In the genomic region with DNA sequence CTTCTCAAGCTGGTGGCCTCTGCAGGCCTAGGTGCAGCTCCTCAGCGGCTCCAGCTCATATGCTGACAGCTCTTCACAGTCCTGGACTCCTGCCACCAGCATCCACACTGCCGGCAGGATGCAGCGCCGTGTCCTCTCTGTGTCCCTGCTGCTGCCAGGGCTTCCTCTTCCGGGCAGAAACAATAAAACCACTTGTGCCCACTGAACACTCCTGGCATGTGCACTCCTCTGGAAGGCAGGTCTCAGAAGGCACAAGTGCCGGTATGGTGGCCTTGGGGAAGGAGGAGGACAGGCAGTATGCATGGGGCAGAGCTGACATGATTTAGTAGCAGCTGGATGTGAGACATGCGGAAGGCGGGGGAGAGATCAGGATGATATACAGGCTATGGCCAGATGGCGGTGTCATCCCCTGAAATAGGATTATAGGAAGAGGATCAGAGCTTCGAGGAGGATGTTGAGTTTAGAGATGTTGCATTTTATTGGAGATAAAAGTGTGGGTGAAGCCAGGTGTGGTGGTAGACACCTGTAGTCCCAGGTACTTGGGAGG, we compare ENCODE assay signal across 1 cellular context.
TF ChIP-seq lines count a peak whose summit lies in the region.

No MANE protein-coding gene starts in this region.

TF ChIP-seq in K562, 482 proteins besides CTCF, POLR2A, EP300 and RAD21 (continued from another document and continues in another):
- TF ChIP-seq, protein P1, sequence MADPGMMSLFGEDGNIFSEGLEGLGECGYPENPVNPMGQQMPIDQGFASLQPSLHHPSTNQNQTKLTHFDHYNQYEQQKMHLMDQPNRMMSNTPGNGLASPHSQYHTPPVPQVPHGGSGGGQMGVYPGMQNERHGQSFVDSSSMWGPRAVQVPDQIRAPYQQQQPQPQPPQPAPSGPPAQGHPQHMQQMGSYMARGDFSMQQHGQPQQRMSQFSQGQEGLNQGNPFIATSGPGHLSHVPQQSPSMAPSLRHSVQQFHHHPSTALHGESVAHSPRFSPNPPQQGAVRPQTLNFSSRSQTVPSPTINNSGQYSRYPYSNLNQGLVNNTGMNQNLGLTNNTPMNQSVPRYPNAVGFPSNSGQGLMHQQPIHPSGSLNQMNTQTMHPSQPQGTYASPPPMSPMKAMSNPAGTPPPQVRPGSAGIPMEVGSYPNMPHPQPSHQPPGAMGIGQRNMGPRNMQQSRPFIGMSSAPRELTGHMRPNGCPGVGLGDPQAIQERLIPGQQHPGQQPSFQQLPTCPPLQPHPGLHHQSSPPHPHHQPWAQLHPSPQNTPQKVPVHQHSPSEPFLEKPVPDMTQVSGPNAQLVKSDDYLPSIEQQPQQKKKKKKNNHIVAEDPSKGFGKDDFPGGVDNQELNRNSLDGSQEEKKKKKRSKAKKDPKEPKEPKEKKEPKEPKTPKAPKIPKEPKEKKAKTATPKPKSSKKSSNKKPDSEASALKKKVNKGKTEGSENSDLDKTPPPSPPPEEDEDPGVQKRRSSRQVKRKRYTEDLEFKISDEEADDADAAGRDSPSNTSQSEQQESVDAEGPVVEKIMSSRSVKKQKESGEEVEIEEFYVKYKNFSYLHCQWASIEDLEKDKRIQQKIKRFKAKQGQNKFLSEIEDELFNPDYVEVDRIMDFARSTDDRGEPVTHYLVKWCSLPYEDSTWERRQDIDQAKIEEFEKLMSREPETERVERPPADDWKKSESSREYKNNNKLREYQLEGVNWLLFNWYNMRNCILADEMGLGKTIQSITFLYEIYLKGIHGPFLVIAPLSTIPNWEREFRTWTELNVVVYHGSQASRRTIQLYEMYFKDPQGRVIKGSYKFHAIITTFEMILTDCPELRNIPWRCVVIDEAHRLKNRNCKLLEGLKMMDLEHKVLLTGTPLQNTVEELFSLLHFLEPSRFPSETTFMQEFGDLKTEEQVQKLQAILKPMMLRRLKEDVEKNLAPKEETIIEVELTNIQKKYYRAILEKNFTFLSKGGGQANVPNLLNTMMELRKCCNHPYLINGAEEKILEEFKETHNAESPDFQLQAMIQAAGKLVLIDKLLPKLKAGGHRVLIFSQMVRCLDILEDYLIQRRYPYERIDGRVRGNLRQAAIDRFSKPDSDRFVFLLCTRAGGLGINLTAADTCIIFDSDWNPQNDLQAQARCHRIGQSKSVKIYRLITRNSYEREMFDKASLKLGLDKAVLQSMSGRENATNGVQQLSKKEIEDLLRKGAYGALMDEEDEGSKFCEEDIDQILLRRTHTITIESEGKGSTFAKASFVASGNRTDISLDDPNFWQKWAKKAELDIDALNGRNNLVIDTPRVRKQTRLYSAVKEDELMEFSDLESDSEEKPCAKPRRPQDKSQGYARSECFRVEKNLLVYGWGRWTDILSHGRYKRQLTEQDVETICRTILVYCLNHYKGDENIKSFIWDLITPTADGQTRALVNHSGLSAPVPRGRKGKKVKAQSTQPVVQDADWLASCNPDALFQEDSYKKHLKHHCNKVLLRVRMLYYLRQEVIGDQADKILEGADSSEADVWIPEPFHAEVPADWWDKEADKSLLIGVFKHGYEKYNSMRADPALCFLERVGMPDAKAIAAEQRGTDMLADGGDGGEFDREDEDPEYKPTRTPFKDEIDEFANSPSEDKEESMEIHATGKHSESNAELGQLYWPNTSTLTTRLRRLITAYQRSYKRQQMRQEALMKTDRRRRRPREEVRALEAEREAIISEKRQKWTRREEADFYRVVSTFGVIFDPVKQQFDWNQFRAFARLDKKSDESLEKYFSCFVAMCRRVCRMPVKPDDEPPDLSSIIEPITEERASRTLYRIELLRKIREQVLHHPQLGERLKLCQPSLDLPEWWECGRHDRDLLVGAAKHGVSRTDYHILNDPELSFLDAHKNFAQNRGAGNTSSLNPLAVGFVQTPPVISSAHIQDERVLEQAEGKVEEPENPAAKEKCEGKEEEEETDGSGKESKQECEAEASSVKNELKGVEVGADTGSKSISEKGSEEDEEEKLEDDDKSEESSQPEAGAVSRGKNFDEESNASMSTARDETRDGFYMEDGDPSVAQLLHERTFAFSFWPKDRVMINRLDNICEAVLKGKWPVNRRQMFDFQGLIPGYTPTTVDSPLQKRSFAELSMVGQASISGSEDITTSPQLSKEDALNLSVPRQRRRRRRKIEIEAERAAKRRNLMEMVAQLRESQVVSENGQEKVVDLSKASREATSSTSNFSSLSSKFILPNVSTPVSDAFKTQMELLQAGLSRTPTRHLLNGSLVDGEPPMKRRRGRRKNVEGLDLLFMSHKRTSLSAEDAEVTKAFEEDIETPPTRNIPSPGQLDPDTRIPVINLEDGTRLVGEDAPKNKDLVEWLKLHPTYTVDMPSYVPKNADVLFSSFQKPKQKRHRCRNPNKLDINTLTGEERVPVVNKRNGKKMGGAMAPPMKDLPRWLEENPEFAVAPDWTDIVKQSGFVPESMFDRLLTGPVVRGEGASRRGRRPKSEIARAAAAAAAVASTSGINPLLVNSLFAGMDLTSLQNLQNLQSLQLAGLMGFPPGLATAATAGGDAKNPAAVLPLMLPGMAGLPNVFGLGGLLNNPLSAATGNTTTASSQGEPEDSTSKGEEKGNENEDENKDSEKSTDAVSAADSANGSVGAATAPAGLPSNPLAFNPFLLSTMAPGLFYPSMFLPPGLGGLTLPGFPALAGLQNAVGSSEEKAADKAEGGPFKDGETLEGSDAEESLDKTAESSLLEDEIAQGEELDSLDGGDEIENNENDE (IDR thresholded peaks at IDR 0.05; ENCODE audit: low read depth, low read length): no peak
- TF ChIP-seq RBM15 (IDR thresholded peaks at IDR 0.05; ENCODE audit: insufficient read depth, low read length) (no peak), KAT8 (IDR thresholded peaks at IDR 0.05; ENCODE audit: low read depth) (no peak), ZNF444 (CRISPR knock-in tag; IDR thresholded peaks at IDR 0.05) (0 out of 2 replicates have a peak, but pooled peaks have one; percentile 16), POLR2AphosphoS5 (IDR thresholded peaks at IDR 0.05; ENCODE audit: control insufficient read depth, insufficient read depth, low read depth, low read length) (peak; percentile 60; the same call in 1 of the 2 replicates), PHF20 (IDR thresholded peaks at IDR 0.05; ENCODE audit: partially characterized antibody) (peak; percentile 39), ZNF644 (tag; IDR thresholded peaks at IDR 0.05; ENCODE audit: low read depth) (no peak), SMAD4 (CRISPR knock-in tag; conservative IDR thresholded peaks at IDR 0.05) (peak; percentile 73), FOXM1 (IDR thresholded peaks at IDR 0.05; ENCODE audit: low read depth) (no peak; the same call in 1 of the 2 replicates), FOXM1 (CRISPR knock-in tag; IDR thresholded peaks at IDR 0.05; ENCODE audit: low read depth) (no peak), HLTF (IDR thresholded peaks at IDR 0.05) (no peak), RBFOX2 (IDR thresholded peaks at IDR 0.05; ENCODE audit: low read depth, low read length) (no peak), NCOR1 (IDR thresholded peaks at IDR 0.05) (peak; percentile 43), CBX1 (IDR thresholded peaks at IDR 0.05; ENCODE audit: low read depth) (no peak), MECOM (CRISPR knock-in tag; IDR thresholded peaks at IDR 0.05) (peak; percentile 71; the same call in 1 of the 2 replicates), BHLHE40 (IDR thresholded peaks at IDR 0.05; ENCODE audit: low read length) (peak; percentile 38; the same call in 1 of the 2 replicates), MCM7 (IDR thresholded peaks at IDR 0.05) (no peak), DMBX1 (CRISPR knock-in tag; IDR thresholded peaks at IDR 0.05; ENCODE audit: borderline replicate concordance) (no peak), ZFP30 (CRISPR knock-in tag; IDR thresholded peaks at IDR 0.05; ENCODE audit: borderline replicate concordance) (no peak), CAMTA2 (CRISPR knock-in tag; conservative IDR thresholded peaks at IDR 0.05) (no peak), DNMT1 (IDR thresholded peaks at IDR 0.05) (no peak), MTA1 (IDR thresholded peaks at IDR 0.05; ENCODE audit: borderline replicate concordance) (0 out of 2 replicates have a peak, but pooled peaks have one; percentile 34), EHMT2 (IDR thresholded peaks at IDR 0.05) (0 out of 2 replicates have a peak, but pooled peaks have one; percentile 8), ZNF589 (CRISPR knock-in tag; IDR thresholded peaks at IDR 0.05; ENCODE audit: low read depth) (0 out of 2 replicates have a peak, but pooled peaks have one; percentile 32), TCF3 (CRISPR knock-in tag; IDR thresholded peaks at IDR 0.05) (0 out of 2 replicates have a peak, but pooled peaks have one; percentile 37), TRIM28 (IDR thresholded peaks at IDR 0.05) (peak; percentile 55; the same call in 1 of the 2 replicates), ARID1B (IDR thresholded peaks at IDR 0.05) (peak; percentile 76), ELF1 (tag; IDR thresholded peaks at IDR 0.05) (peak; percentile 80), JUNB (CRISPR knock-in tag; conservative IDR thresholded peaks at IDR 0.05) (no peak), ZNF175 (CRISPR knock-in tag; IDR thresholded peaks at IDR 0.05; ENCODE audit: low read depth) (no peak)
- TF ChIP-seq, protein P2, sequence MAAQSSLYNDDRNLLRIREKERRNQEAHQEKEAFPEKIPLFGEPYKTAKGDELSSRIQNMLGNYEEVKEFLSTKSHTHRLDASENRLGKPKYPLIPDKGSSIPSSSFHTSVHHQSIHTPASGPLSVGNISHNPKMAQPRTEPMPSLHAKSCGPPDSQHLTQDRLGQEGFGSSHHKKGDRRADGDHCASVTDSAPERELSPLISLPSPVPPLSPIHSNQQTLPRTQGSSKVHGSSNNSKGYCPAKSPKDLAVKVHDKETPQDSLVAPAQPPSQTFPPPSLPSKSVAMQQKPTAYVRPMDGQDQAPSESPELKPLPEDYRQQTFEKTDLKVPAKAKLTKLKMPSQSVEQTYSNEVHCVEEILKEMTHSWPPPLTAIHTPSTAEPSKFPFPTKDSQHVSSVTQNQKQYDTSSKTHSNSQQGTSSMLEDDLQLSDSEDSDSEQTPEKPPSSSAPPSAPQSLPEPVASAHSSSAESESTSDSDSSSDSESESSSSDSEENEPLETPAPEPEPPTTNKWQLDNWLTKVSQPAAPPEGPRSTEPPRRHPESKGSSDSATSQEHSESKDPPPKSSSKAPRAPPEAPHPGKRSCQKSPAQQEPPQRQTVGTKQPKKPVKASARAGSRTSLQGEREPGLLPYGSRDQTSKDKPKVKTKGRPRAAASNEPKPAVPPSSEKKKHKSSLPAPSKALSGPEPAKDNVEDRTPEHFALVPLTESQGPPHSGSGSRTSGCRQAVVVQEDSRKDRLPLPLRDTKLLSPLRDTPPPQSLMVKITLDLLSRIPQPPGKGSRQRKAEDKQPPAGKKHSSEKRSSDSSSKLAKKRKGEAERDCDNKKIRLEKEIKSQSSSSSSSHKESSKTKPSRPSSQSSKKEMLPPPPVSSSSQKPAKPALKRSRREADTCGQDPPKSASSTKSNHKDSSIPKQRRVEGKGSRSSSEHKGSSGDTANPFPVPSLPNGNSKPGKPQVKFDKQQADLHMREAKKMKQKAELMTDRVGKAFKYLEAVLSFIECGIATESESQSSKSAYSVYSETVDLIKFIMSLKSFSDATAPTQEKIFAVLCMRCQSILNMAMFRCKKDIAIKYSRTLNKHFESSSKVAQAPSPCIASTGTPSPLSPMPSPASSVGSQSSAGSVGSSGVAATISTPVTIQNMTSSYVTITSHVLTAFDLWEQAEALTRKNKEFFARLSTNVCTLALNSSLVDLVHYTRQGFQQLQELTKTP (IDR thresholded peaks at IDR 0.05; ENCODE audit: low read depth in 1 of 2, partially characterized antibody in 2 of 2): peak in 1 of 2 experiments; percentile 50
- TF ChIP-seq, protein P3, sequence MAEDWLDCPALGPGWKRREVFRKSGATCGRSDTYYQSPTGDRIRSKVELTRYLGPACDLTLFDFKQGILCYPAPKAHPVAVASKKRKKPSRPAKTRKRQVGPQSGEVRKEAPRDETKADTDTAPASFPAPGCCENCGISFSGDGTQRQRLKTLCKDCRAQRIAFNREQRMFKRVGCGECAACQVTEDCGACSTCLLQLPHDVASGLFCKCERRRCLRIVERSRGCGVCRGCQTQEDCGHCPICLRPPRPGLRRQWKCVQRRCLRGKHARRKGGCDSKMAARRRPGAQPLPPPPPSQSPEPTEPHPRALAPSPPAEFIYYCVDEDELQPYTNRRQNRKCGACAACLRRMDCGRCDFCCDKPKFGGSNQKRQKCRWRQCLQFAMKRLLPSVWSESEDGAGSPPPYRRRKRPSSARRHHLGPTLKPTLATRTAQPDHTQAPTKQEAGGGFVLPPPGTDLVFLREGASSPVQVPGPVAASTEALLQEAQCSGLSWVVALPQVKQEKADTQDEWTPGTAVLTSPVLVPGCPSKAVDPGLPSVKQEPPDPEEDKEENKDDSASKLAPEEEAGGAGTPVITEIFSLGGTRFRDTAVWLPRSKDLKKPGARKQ (CRISPR knock-in tag; IDR thresholded peaks at IDR 0.05): no peak
- TF ChIP-seq, protein P4, sequence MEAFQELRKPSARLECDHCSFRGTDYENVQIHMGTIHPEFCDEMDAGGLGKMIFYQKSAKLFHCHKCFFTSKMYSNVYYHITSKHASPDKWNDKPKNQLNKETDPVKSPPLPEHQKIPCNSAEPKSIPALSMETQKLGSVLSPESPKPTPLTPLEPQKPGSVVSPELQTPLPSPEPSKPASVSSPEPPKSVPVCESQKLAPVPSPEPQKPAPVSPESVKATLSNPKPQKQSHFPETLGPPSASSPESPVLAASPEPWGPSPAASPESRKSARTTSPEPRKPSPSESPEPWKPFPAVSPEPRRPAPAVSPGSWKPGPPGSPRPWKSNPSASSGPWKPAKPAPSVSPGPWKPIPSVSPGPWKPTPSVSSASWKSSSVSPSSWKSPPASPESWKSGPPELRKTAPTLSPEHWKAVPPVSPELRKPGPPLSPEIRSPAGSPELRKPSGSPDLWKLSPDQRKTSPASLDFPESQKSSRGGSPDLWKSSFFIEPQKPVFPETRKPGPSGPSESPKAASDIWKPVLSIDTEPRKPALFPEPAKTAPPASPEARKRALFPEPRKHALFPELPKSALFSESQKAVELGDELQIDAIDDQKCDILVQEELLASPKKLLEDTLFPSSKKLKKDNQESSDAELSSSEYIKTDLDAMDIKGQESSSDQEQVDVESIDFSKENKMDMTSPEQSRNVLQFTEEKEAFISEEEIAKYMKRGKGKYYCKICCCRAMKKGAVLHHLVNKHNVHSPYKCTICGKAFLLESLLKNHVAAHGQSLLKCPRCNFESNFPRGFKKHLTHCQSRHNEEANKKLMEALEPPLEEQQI (IDR thresholded peaks at IDR 0.05): no peak
- TF ChIP-seq, protein P5, sequence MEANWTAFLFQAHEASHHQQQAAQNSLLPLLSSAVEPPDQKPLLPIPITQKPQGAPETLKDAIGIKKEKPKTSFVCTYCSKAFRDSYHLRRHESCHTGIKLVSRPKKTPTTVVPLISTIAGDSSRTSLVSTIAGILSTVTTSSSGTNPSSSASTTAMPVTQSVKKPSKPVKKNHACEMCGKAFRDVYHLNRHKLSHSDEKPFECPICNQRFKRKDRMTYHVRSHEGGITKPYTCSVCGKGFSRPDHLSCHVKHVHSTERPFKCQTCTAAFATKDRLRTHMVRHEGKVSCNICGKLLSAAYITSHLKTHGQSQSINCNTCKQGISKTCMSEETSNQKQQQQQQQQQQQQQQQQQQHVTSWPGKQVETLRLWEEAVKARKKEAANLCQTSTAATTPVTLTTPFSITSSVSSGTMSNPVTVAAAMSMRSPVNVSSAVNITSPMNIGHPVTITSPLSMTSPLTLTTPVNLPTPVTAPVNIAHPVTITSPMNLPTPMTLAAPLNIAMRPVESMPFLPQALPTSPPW (CRISPR knock-in tag; IDR thresholded peaks at IDR 0.05): peak; percentile 65
- TF ChIP-seq, protein P6, sequence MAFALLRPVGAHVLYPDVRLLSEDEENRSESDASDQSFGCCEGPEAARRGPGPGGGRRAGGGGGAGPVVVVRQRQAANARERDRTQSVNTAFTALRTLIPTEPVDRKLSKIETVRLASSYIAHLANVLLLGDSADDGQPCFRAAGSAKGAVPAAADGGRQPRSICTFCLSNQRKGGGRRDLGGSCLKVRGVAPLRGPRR (CRISPR knock-in tag; IDR thresholded peaks at IDR 0.05): no peak
- TF ChIP-seq, protein P7, sequence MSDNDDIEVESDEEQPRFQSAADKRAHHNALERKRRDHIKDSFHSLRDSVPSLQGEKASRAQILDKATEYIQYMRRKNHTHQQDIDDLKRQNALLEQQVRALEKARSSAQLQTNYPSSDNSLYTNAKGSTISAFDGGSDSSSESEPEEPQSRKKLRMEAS (CRISPR knock-in tag; IDR thresholded peaks at IDR 0.05): peak; percentile 70
